In the genomic region with DNA sequence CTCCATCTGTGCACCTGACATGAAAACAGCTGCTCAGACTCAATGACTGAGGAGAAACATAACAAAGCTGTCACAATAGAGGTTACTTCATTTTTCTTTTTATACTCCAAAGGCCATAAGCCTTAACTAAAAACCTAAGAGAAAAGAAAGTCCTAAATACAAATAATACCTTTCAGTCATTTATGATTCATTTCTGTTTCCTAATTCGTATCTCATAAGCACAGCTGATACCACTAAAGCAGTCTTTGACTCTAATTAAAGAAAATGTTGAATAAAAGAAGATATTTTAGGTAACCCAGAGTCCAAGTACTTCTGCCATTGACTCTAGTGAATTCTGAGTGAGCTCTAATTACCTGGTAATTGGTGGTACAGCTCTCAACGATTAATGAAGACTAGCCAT, we compare ENCODE assay signal across 21 cellular contexts.
"Had no signal": no experiment of that assay in that cellular context is flagged by ENCODE, and none has a peak within 500 bp of the region (broad histone marks: within the 10 kb centered on the region; RNA-seq: fewer than 3 reads in every experiment).

No MANE protein-coding gene starts in this region.

- H3K9me3 Mint-ChIP-seq: memory B cell; mesothelial cell of epicardium; nephron progenitor cell; stimulated activated memory B cell treated with anti-CD40 and anti-IgM and Interleukin-4, amounts not matched to agents 10 μg/mL and 1 μg/mL and 100 μg/mL, for 72 hours; stimulated activated naive CD8-positive, alpha-beta T cell treated with anti-CD3 and anti-CD28 coated beads, Interleukin-15, amount 100 ng/mL, for 72 hours had no signal

- H3K4me3 Mint-ChIP-seq: memory B cell; mesothelial cell of epicardium; nephron progenitor cell; stimulated activated memory B cell treated with anti-CD40 and anti-IgM and Interleukin-4, amounts not matched to agents 10 μg/mL and 1 μg/mL and 100 μg/mL, for 72 hours; stimulated activated naive CD8-positive, alpha-beta T cell treated with anti-CD3 and anti-CD28 coated beads, Interleukin-15, amount 100 ng/mL, for 72 hours had no signal

- DNase-seq: effector CD4-positive, alpha-beta T cell; foreskin melanocyte; head of caudate nucleus; kidney; left cardiac atrium; left ventricle myocardium inferior; lower lobe of right lung; nephron progenitor cell; psoas muscle; retina; right lobe of liver; spleen; stimulated activated CD4-positive, alpha-beta T cell treated with anti-CD3 and anti-CD28 coated beads, Interleukin-15, amount 100 ng/mL, for 24 hours; stimulated activated CD4-positive, alpha-beta T cell treated with anti-CD3 and anti-CD28 coated beads, Interleukin-1b, Interleukin-23, amount 100 ng/mL, for 48 hours; stimulated activated CD4-positive, alpha-beta T cell treated with anti-CD3 and anti-CD28 coated beads, Interleukin-4, amount 100 ng/mL, for 24 hours; stimulated activated naive CD8-positive, alpha-beta T cell treated with anti-CD3 and anti-CD28 coated beads, Interleukin-15, amount 100 ng/mL, for 72 hours; testis; upper lobe of right lung had no signal

- ATAC-seq: left cardiac atrium; lower lobe of right lung; psoas muscle; right lobe of liver; stimulated activated memory B cell treated with anti-CD40 and anti-IgM and Interleukin-4, amounts not matched to agents 10 μg/mL and 1 μg/mL and 100 μg/mL, for 72 hours; stimulated activated naive CD8-positive, alpha-beta T cell treated with anti-CD3 and anti-CD28 coated beads, Interleukin-15, amount 100 ng/mL, for 72 hours; upper lobe of right lung had no signal

- H3K27ac Mint-ChIP-seq: memory B cell; mesothelial cell of epicardium; nephron progenitor cell; stimulated activated memory B cell treated with anti-CD40 and anti-IgM and Interleukin-4, amounts not matched to agents 10 μg/mL and 1 μg/mL and 100 μg/mL, for 72 hours had no signal

- H3K4me1 Mint-ChIP-seq: memory B cell, nephron progenitor cell had no signal

- H3K27me3 Mint-ChIP-seq: memory B cell; stimulated activated memory B cell treated with anti-CD40 and anti-IgM and Interleukin-4, amounts not matched to agents 10 μg/mL and 1 μg/mL and 100 μg/mL, for 72 hours; stimulated activated naive CD8-positive, alpha-beta T cell treated with anti-CD3 and anti-CD28 coated beads, Interleukin-15, amount 100 ng/mL, for 72 hours had no signal
